In the genomic region with DNA sequence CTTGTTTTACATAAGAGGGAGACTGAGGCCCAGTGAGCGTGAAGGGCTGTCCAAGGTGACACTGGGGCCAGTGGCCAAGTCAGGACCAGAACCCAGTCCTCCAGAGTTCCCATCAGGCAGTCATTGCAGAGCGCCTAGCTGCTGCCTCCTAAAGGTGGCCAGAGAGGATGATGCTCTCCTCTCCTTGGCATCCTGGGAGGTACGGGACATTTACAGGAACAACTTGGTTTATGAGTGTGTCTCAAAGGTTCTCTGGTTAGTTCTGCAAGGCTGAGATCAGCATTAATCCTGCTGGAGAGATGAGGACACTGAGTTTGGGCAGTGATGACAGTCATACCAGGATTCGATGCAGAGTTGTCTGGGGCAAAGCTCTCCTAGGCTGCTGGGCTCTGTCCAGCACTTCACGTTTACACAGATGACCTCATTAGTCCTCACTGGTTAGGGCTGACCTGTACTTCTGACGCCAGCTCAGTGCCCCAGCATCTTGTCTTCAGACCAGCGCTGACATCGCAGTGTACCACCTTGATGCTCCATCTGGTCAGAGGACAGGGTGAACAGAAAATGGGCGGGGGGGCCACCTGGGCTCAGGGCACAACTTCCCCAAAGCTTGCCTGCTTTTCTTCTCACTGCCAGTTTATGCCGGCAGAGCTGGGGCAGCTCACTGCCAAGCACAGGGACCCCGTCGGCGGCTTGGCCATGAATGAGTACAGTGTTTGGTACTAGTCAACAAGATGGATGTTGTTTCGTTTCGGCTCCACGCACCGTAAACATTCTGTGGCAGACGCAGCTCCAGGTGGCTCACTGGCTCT, we compare ENCODE assay signal across 10 cellular contexts.
DNase-seq lines count a peak whose midpoint lies in the region; ATAC-seq lines count a peak whose summit lies in the region.
"Had no signal": no experiment of that assay in that cellular context is flagged by ENCODE, and none has a peak within 500 bp of the region (broad histone marks: within the 10 kb centered on the region; RNA-seq: fewer than 3 reads in every experiment).

No MANE protein-coding gene starts in this region.

- H2BK15ac ChIP-seq in mesenchymal stem cell (ENCODE audit: low read depth, poor library complexity, severe bottlenecking) = no peak overlapping the region

- CTCF ChIA-PET in naive thymus-derived CD4-positive, alpha-beta T cell (lab: Charles Lee) = no interaction called here

- peaks cover 8% of the 10 kb centered on the region for H3K4me1 ChIP-seq in mesenchymal stem cell (ENCODE audit: control insufficient read depth, insufficient read depth, low read depth, low read length)
- H3K4me1 ChIP-seq in naive thymus-derived CD4-positive, alpha-beta T cell (ENCODE audit: control insufficient read depth in 2 of 2, insufficient read depth in 2 of 2, low read length in 2 of 2) = no peaks in the 10 kb centered on the region

- H3K27ac ChIP-seq in caudate nucleus (ENCODE audit: low read depth, low read length) (peak overlapping the region; percentile 19), mesenchymal stem cell (ENCODE audit: low read length, poor library complexity, severe bottlenecking) (no peak overlapping the region)
- H3K27ac ChIP-seq in naive thymus-derived CD4-positive, alpha-beta T cell (ENCODE audit: low read depth, low read length) = no peak overlapping the region

- ATAC-seq in left ventricle myocardium superior = no peak
- no peak for ATAC-seq in naive thymus-derived CD4-positive, alpha-beta T cell

- no peak overlapping the region for H3K4me2 ChIP-seq in mesenchymal stem cell (ENCODE audit: low read length, poor library complexity, severe bottlenecking)
- H3K4me2 ChIP-seq: smooth muscle cell had no signal

- no peak overlapping the region for H3K23ac ChIP-seq in mesenchymal stem cell (ENCODE audit: low read length in 2 of 2)

- no peak overlapping the region for H3K4me3 ChIP-seq in mesenchymal stem cell (ENCODE audit: insufficient read depth in 1 of 2, low read depth in 1 of 2, low read length in 2 of 2)
- no peak overlapping the region for H3K4me3 ChIP-seq in naive thymus-derived CD4-positive, alpha-beta T cell (ENCODE audit: low read length)
- H3K4me3 ChIP-seq: smooth muscle cell had no signal

- POLR2A ChIA-PET in naive thymus-derived CD4-positive, alpha-beta T cell (lab: Charles Lee) = no interaction called here

- H2BK5ac ChIP-seq in mesenchymal stem cell (ENCODE audit: low read depth, low read length, poor library complexity, severe bottlenecking) = no peak overlapping the region

- no peak overlapping the region for H2AFZ ChIP-seq in mesenchymal stem cell (ENCODE audit: low read depth, low read length)

- H2BK120ac ChIP-seq in mesenchymal stem cell (ENCODE audit: low read depth, low read length) = no peak overlapping the region

- peaks cover 0 to 19% of the 10 kb centered on the region in 2 experiments for H3K36me3 ChIP-seq in mesenchymal stem cell (ENCODE audit: control insufficient read depth in 1 of 2, insufficient read depth in 2 of 2, low read depth in 1 of 2, low read length in 2 of 2)
- H3K36me3 ChIP-seq in naive thymus-derived CD4-positive, alpha-beta T cell (ENCODE audit: control insufficient read depth in 2 of 3, insufficient read depth in 3 of 3, low read length in 3 of 3) = no peaks in the 10 kb centered on the region

- no peaks in the 10 kb centered on the region for H3K36me3 Mint-ChIP-seq in naive thymus-derived CD4-positive, alpha-beta T cell
- H3K36me3 Mint-ChIP-seq: IgD-negative memory B cell had no signal

- H2BK12ac ChIP-seq in mesenchymal stem cell (ENCODE audit: low read length in 2 of 2) = no peak overlapping the region

- H3K4me3 Mint-ChIP-seq in naive thymus-derived CD4-positive, alpha-beta T cell = no peak overlapping the region
- H3K4me3 Mint-ChIP-seq: IgD-negative memory B cell had no signal

- no peaks in the 10 kb centered on the region for H3K9me3 Mint-ChIP-seq in naive thymus-derived CD4-positive, alpha-beta T cell

- no peak overlapping the region for H3K18ac ChIP-seq in mesenchymal stem cell (ENCODE audit: low read depth in 1 of 2, low read length in 2 of 2)

- H4K91ac ChIP-seq in mesenchymal stem cell (ENCODE audit: low read length) = no peak overlapping the region

- no peak overlapping the region for H3K4ac ChIP-seq in mesenchymal stem cell (ENCODE audit: low read depth in 1 of 2, low read length in 2 of 2)

- peaks cover 0 to 10% (median 0%) of the 10 kb centered on the region in 5 donors for H3K27me3 Mint-ChIP-seq in naive thymus-derived CD4-positive, alpha-beta T cell
- H3K27me3 Mint-ChIP-seq: IgD-negative memory B cell had no signal

- peaks cover 45% of the 10 kb centered on the region for H3K79me1 ChIP-seq in mesenchymal stem cell (replicated peaks; ENCODE audit: low read length, poor library complexity, severe bottlenecking)

- H4K8ac ChIP-seq in mesenchymal stem cell (ENCODE audit: low read length) = no peak overlapping the region

- H3K9ac ChIP-seq in mesenchymal stem cell (ENCODE audit: low read length) = no peak overlapping the region

- peaks cover 9% of the 10 kb centered on the region for H3K9me3 ChIP-seq in mesenchymal stem cell (ENCODE audit: control insufficient read depth, low read length)
- no peaks in the 10 kb centered on the region for H3K9me3 ChIP-seq in naive thymus-derived CD4-positive, alpha-beta T cell (ENCODE audit: control insufficient read depth in 2 of 3, low read length in 3 of 3)

- DNase-seq in cardiac septum (ENCODE audit: low spot score) (peak; percentile 53), left ventricle myocardium superior (no peak), caudate nucleus (lab: John Stamatoyannopoulos, UW) (peak in 38 of 61 donors; percentile 4 to 81 (median 24)), mesenchymal stem cell (peak; percentile 45), LoVo (ENCODE audit: low spot score) (no peak), GF-D8 (lab: John Stamatoyannopoulos, UW) (no peak)
- DNase-seq in activated CD4-positive, alpha-beta T cell treated with anti-CD3 and anti-CD28 coated beads for 48 hours = no peak
- no peak for DNase-seq in naive thymus-derived CD4-positive, alpha-beta T cell

- H2AK5ac ChIP-seq in mesenchymal stem cell (ENCODE audit: low read length, severe bottlenecking) = no peak overlapping the region

- no peaks in the 10 kb centered on the region for H3K4me1 Mint-ChIP-seq in naive thymus-derived CD4-positive, alpha-beta T cell
- H3K4me1 Mint-ChIP-seq: IgD-negative memory B cell had no signal

- H3K14ac ChIP-seq in mesenchymal stem cell (ENCODE audit: low read length in 2 of 2) = no peak overlapping the region

- no peak overlapping the region for H3K27ac Mint-ChIP-seq in naive thymus-derived CD4-positive, alpha-beta T cell
- H3K27ac Mint-ChIP-seq: IgD-negative memory B cell had no signal

- intact Hi-C loops in cardiac septum (cut with DNase I) (no loop called here), left ventricle myocardium superior (cut with micrococcal nuclease) (no loop called here)
- intact Hi-C loops in naive thymus-derived CD4-positive, alpha-beta T cell (cut with micrococcal nuclease) = no loop called here

- 73% methylated on average over 17 of the region's 18 CpGs for WGBS in mesenchymal stem cell

- H3K27me3 ChIP-seq in mesenchymal stem cell (ENCODE audit: control insufficient read depth in 1 of 2, insufficient read depth in 1 of 2, low read length in 2 of 2) = peaks cover 0 to 6% of the 10 kb centered on the region in 2 experiments
- no peaks in the 10 kb centered on the region for H3K27me3 ChIP-seq in naive thymus-derived CD4-positive, alpha-beta T cell (ENCODE audit: control insufficient read depth in 2 of 2, insufficient read depth in 2 of 2, low read length in 2 of 2)

Comparison
In these comparisons a context has a peak if more than half of its experiments do, and no peak if none do; other contexts are left out.
1. DNase-seq: peak in cardiac septum (single experiment), caudate nucleus (38 of 61) and mesenchymal stem cell (single experiment); none in left ventricle myocardium superior (single experiment), LoVo (single experiment), activated CD4-positive, alpha-beta T cell treated with anti-CD3 and anti-CD28 coated beads for 48 hours (single experiment), naive thymus-derived CD4-positive, alpha-beta T cell (0 of 9) and GF-D8 (single experiment).